Comparison of ENCODE assay signal across 8 cellular contexts in the genomic region with DNA sequence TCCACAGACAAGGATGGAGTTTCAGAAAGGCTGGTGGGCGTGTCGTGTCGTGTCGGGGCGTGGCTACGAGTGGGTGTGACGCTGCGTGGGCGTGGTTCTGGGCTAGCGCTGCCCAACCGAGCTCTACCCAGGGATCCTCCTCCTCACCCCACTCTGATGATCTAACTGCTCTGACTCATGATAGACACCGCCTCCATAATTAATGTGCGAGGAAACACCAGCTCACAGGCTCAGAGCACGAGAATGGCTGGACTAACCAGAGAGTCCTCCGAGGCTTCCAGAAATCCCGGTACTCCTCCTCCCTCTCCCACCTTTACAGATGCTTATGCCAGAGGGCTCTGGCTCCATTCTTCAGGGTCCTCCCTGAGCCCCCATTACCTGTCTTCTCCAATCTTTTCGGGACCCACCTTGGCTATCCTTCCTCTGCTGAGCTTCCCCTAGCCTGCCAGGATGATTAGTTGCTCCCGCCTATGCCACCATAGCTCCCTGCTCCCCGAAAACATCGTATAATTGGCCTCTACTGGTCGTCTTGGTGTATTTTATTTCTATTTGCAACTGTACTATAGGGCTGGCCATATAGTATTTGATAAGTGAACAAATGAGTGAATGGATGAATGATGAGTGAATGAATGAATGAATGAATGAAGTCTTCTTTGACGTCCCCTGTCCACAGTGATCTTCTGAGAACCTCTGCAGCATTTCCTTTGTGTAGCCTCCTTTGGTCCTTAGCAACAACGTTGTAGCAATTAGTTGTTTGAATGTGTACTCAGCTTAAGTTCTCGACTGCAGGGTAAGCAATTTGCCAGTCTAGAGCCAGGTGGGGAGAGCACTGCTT. TPM values are rescaled to one million over a fixed set of nuclear protein-coding genes. Genes with fewer than 3 reads are reported as not detected.
DNase-seq lines count a peak whose midpoint lies in the region; ATAC-seq, FAIRE-seq and TF ChIP-seq lines count a peak whose summit lies in the region.

No MANE protein-coding gene starts in this region.

- peak overlapping the region; percentile 64 for H3K9ac ChIP-seq in KMS-11

- no peak overlapping the region for H3K4me3 ChIP-seq in KMS-11 (IDR thresholded peaks at IDR 0.05; ENCODE audit: insufficient read depth, low read depth, low read length)

- H3K4me2 ChIP-seq in KMS-11, result peak overlapping the region; percentile 71

- CTCF ChIA-PET in RWPE1 (lab: Yijun Ruan, JAX), result interaction anchor here (0.6 to 1.1 kb wide), 2 partner anchors 19 to 39 kb away, joined by 3 read pairs; no protein-coding TSS in a partner anchor

- H4K20me1 ChIP-seq in KMS-11 (ENCODE audit: insufficient read depth), result no peaks in the 10 kb centered on the region

- FAIRE-seq in frontal cortex (lab: Jason Lieb, UNC), result no peak

- H3K27ac ChIP-seq in KMS-11, result peak overlapping the region; percentile 45; the same call in 1 of the 2 replicates
- H3K27ac ChIP-seq in RWPE1, result peak overlapping the region; percentile 35
- H3K27ac ChIP-seq in temporal lobe (ENCODE audit: low read depth, low read length), result peak overlapping the region; percentile 59

- H3K36me3 ChIP-seq in KMS-11 (ENCODE audit: insufficient read depth), result no peaks in the 10 kb centered on the region

- no peak for TF ChIP-seq CTCF in KMS-11 (conservative IDR thresholded peaks at IDR 0.05; ENCODE audit: low read depth, low read length)
- no peak for TF ChIP-seq CTCF in RWPE1 (conservative IDR thresholded peaks at IDR 0.05; ENCODE audit: low read depth)

- POLR2A ChIA-PET in RWPE1 (lab: Yijun Ruan, JAX; ENCODE audit: low non-redundant PET), result no interaction called here

- H3K79me2 ChIP-seq in KMS-11 (ENCODE audit: insufficient read depth, low read depth), result no peaks in the 10 kb centered on the region

- peak overlapping the region; percentile 69 for H2AFZ ChIP-seq in KMS-11 (ENCODE audit: low read depth)

- H3K4me1 ChIP-seq in KMS-11 (ENCODE audit: low read depth, poor library complexity, severe bottlenecking), result peaks cover 8% of the 10 kb centered on the region

- H3K27me3 ChIP-seq in KMS-11 (ENCODE audit: insufficient read depth, low read depth), result no peaks in the 10 kb centered on the region

- peak; percentile 82 for DNase-seq in EL
- peak; percentile 98 for DNase-seq in RWPE1 (ENCODE audit: low spot score)
- DNase-seq in activated effector memory CD4-positive, alpha-beta T cell treated with anti-CD3 and anti-CD28 coated beads, Interleukin-2, amount 50 U/mL, for 16 hours, result peak; percentile 84
- DNase-seq in frontal cortex (ENCODE audit: low spot score in 2 of 2), result peak; percentile 22 to 76
- DNase-seq in non-pigmented ciliary epithelial cell (ENCODE audit: low read depth), result peak; percentile 86

- ATAC-seq in GM19328 (IDR thresholded peaks at IDR 0.05; ENCODE audit: unreplicated experiment), result no peak

RNA-seq across cellular contexts. Expression of a gene that starts 21.7 kb away (rescaled TPM):
- total RNA-seq in frontal cortex (0.41 TPM), temporal lobe (0.25 TPM)

RNA-seq across cellular contexts. Expression of a gene that starts 31.0 kb away (rescaled TPM):
- total RNA-seq in frontal cortex, result 69.3 TPM
- 149 TPM for total RNA-seq in temporal lobe
